1 cellular context compared by ENCODE assay signal in the genomic region with DNA sequence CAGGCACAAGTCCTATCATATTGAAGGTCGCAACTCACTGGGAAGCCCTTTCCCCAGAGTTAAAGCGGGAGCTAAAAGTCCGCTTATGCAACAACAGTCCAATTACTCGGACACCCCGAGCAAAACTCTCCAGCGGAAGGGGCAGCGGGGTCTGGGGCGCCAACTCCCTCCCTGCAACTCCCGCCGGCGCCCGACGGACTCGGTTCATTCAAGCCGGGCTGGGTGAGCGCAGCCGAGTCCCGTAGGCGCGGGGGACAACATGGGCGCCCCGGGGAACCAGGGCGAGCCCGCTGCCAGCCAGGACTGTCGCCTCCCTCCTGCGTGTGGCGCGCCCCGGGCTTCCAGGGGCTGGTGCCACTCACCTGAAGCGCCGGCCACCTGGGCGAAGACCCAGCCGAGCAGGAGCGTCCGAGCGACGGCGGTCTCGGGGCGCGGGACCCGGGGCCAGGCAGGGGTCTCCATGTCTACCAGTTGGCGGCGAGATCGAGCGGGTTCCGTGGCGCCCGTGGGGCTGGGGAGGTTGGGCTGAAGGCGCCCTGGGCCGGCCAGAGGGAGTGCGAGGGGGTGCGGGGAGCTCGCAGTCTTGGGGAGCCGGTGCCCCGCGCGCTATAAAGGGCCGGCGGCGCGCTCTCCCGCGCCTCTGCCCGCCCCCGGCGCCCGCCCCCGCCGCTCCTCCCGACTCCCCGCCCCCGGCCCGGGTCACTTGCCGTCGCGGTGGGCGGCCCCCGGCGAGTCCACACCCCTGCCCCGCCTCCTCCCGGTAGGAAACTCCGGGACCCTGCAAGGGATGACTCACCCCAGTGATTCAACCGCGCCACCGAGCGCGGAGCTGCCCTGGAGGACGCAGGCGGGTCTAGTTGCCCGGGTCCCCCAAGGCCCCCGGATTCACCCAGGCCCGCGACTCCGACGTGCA.
TF ChIP-seq lines count a peak whose summit lies in the region.

A gene (minus strand): TSS at position 585 of the 913 bp plus-strand sequence. CDS start 123 bp downstream, at position 462.

TF ChIP-seq in SK-N-SH treated with all-trans-retinoic acid at 6 μM for 48 hours, 23 proteins besides CTCF, POLR2A, EP300 and RAD21 (continued from another document):
- TF ChIP-seq, protein P1, sequence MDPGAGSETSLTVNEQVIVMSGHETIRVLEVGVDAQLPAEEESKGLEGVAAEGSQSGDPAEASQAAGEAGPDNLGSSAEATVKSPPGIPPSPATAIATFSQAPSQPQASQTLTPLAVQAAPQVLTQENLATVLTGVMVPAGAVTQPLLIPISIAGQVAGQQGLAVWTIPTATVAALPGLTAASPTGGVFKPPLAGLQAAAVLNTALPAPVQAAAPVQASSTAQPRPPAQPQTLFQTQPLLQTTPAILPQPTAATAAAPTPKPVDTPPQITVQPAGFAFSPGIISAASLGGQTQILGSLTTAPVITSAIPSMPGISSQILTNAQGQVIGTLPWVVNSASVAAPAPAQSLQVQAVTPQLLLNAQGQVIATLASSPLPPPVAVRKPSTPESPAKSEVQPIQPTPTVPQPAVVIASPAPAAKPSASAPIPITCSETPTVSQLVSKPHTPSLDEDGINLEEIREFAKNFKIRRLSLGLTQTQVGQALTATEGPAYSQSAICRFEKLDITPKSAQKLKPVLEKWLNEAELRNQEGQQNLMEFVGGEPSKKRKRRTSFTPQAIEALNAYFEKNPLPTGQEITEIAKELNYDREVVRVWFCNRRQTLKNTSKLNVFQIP (CRISPR knock-in tag; IDR thresholded peaks at IDR 0.05; ENCODE audit: borderline replicate concordance, low read depth) = no peak
- no peak for TF ChIP-seq ZNF70 (CRISPR knock-in tag; IDR thresholded peaks at IDR 0.05)
- no peak for TF ChIP-seq ESRRG (CRISPR knock-in tag; IDR thresholded peaks at IDR 0.05)
- TF ChIP-seq CSDC2 (CRISPR knock-in tag; IDR thresholded peaks at IDR 0.05) = no peak
- TF ChIP-seq ZFP3 (CRISPR knock-in tag; IDR thresholded peaks at IDR 0.05) = no peak
- TF ChIP-seq BACH2 (CRISPR knock-in tag; IDR thresholded peaks at IDR 0.05; ENCODE audit: borderline replicate concordance) = no peak
- no peak for TF ChIP-seq ZNF565 (CRISPR knock-in tag; conservative IDR thresholded peaks at IDR 0.05; ENCODE audit: low read depth)
TF ChIP-seq in SK-N-SH treated with all-trans-retinoic acid at 6 μM for 48 hours: peak in this region for 0.
